ENCODE assay signal across 8 cellular contexts in the genomic region with DNA sequence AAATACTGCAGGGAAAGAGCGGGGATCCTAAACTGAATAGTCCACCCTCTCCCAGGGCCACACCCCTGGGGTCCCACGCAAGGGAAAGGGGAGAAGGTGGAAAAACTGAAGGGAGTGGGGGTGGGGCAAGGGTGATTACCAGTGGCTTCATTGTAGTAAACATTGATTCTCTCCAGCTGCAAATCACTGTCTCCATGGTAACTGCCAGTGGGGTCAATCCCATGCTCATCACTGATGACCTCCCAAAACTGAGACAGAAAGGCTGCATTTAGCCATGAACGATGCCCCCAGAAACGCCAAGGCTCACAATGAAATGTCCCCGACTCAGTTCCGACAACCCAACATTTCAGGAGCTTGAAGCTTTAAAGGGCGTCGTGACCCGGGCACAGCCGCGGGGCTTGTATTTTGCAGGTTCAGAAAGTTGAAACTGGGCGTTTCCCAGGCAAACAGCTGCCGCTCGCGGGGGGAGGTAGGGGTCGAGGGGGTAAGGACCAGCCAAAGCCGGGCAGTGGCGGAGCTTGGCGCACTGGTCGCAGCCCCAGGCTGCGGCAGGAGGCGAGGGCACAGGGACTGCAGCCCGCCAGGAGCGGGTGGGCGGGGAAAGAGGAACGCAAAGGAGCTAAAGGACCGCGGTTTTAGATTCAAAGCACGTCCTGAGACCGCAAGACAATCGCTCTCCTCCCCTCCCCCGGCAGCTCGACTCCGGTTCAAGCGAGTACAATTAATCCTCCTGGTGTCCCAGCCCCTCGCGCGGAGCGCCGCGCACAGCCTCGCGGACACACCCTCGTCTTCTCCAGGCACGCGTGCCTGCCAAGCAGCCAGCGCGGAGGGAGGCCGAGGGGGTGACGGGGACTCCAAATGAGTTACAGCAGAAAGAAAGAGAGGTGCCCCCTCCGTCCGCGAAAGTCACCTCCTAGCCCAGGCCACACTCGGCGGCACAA. TPM values are rescaled to one million over a fixed set of nuclear protein-coding genes. Genes with fewer than 3 reads are reported as not detected.
DNase-seq lines count a peak whose midpoint lies in the region; ATAC-seq and TF ChIP-seq lines count a peak whose summit lies in the region.

No MANE protein-coding gene starts in this region.

- peak overlapping the region; percentile 42 for H3K9ac ChIP-seq in mucosa of stomach (ENCODE audit: low read length)

- H3K27me3 ChIP-seq in SJCRH30 (peaks cover 9% of the 10 kb centered on the region; the same call in 1 of the 2 replicates), mucosa of stomach (ENCODE audit: control insufficient read depth, insufficient read depth, low read length) (peaks cover 61% of the 10 kb centered on the region), aorta (ENCODE audit: control insufficient read depth in 1 of 2, insufficient read depth in 2 of 2, low read length in 1 of 2) (no peaks in the 10 kb centered on the region)

- no peaks in the 10 kb centered on the region for H3K36me3 ChIP-seq in SJCRH30
- H3K36me3 ChIP-seq in mucosa of stomach (ENCODE audit: control insufficient read depth, insufficient read depth, low read length) = no peaks in the 10 kb centered on the region
- H3K36me3 ChIP-seq in aorta (ENCODE audit: control insufficient read depth in 1 of 2, insufficient read depth in 2 of 2, low read length in 1 of 2) = no peaks in the 10 kb centered on the region

- H3K9me3 ChIP-seq in SJCRH30 (replicated peaks) (no peaks in the 10 kb centered on the region), mucosa of stomach (ENCODE audit: control insufficient read depth, low read length) (no peaks in the 10 kb centered on the region), aorta (ENCODE audit: control insufficient read depth, low read length) (no peaks in the 10 kb centered on the region)

- H3K4me3 ChIP-seq in SJCRH30 = peak overlapping the region; percentile 70
- H3K4me3 ChIP-seq in mucosa of stomach (ENCODE audit: low read length) = peak overlapping the region; percentile 36
- peak overlapping the region in 1 of 2 donors; percentile 25 for H3K4me3 ChIP-seq in aorta (ENCODE audit: low read length in 2 of 2)

- peak; percentile 25 for TF ChIP-seq POLR2A in GM19099 (IDR thresholded peaks at IDR 0.05; ENCODE audit: extremely low read depth, insufficient read length, low read depth)

- no peak overlapping the region for H3K27ac ChIP-seq in SJCRH30
- H3K27ac ChIP-seq in aorta (ENCODE audit: low read depth in 1 of 2, low read length in 2 of 2) = no peak overlapping the region

- DNase-seq in Ammon's horn (ENCODE audit: low spot score) (peak; percentile 69), SJCRH30 (peak; percentile 43 to 50), ecto neural progenitor cell (ENCODE audit: low spot score) (peak; percentile 82), aorta (peak in 1 of 2 donors; percentile 83), NCI-H226 (no peak), H4 (ENCODE audit: low spot score) (no peak)

- WGBS in aorta, 2 donors = 5 to 9% methylated on average over 33 to 55 of the region's 55 CpGs

- H3K4me1 ChIP-seq in SJCRH30 = peaks cover 2% of the 10 kb centered on the region; the same call in 1 of the 2 replicates
- peaks cover 48% of the 10 kb centered on the region for H3K4me1 ChIP-seq in mucosa of stomach (ENCODE audit: control insufficient read depth, insufficient read depth, low read length)
- no peaks in the 10 kb centered on the region for H3K4me1 ChIP-seq in aorta (ENCODE audit: control insufficient read depth in 1 of 2, insufficient read depth in 2 of 2, low read length in 2 of 2)

- intact Hi-C loops in aorta (cut with DNase I) = no loop called here

- peak; percentile 16 for ATAC-seq in aorta (ENCODE audit: low FRiP score)

RNA-seq across cellular contexts. Expression of a gene that starts 0.8 kb away (rescaled TPM):
- 54.1 and 57.9 TPM in 2 replicates for total RNA-seq in SJCRH30 (2014; rRNA removed; shearing (Covaris generic))
- 1 to 10 TPM; 5.6 to 6.3 TPM for total RNA-seq in aorta
- 1 to 10 TPM; 2.8 to 4.3 TPM for polyA plus RNA-seq in aorta
- 5.1 and 6.6 TPM in 2 replicates for total RNA-seq in H4 (2014; rRNA removed; shearing (Covaris generic))

RNA-seq across cellular contexts. Expression of a gene that starts 32.1 kb away (rescaled TPM):
- 10.1 and 11.0 TPM in 2 replicates for total RNA-seq in SJCRH30 (2014; rRNA removed; shearing (Covaris generic))
- total RNA-seq in aorta = 10 to 100 TPM; 12.0 to 24.3 TPM
- polyA plus RNA-seq in aorta = 10 to 100 TPM; 27.7 to 38.2 TPM
- 24.2 and 24.5 TPM in 2 replicates for total RNA-seq in H4 (2014; rRNA removed; shearing (Covaris generic))

Comparison
In these comparisons a context has a peak if more than half of its experiments do, and no peak if none do; other contexts are left out.
1. DNase-seq: peak in Ammon's horn (single experiment), SJCRH30 (2 of 2) and ecto neural progenitor cell (single experiment); none in NCI-H226 (single experiment) and H4 (single experiment).